In the genomic region with DNA sequence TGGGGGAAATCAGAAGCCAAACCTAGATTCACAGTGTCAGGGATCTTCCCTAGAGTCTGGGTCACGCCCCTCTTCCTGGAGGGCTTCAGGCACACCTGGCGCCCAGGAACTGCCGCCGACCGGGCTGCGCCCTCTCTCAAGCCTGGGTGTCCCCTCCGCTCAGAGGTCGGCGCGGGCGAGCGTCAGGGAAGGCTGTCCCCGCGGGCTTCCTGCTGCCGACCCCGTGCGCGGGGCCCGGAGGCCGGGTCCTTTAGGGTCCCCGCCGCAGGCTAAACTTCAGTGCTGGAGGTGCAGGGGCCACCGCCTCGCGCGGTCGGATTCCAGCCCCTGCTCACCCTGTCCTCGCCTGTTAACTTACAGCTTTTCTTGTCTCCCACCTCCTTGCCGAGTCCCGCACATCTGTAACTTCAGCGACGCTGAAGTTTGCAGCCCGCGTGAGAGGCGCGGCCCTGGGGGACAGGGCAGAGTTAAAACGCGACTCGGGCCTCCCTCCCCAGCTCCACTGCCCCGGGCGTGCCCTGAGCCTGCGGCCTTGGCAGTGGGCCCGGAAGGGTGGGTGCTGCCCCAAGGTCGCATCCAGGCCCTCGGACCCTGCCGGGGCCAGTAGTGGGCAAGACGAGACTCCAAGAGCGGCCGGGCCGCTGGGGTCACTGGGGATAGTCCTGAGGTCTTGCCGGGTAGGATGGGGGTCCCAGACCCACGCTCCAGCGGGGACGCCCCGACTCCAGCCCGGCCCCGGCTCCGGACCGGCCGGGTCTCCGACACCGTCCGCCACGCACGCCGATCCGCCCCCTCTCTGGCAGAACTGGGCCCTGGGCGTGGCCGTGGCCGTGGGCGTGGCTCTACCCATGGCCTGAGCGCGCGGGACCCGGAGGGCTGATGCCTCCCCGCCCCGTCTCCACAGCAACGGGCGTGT, we compare ENCODE assay signal across 15 cellular contexts.
DNase-seq lines count a peak whose midpoint lies in the region; ATAC-seq lines count a peak whose summit lies in the region.
"Had no signal": no experiment of that assay in that cellular context is flagged by ENCODE, and none has a peak within 500 bp of the region (broad histone marks: within the 10 kb centered on the region; RNA-seq: fewer than 3 reads in every experiment).

No MANE protein-coding gene starts in this region.

- 56% methylated on average over 79 of the region's 79 CpGs for WGBS in right cardiac atrium
- 45 to 69% methylated on average over 72 to 79 of the region's 79 CpGs for WGBS in aorta, 2 donors

- POLR2A ChIA-PET in naive thymus-derived CD4-positive, alpha-beta T cell (lab: Charles Lee): no interaction called here

- H3K27me3 Mint-ChIP-seq in naive thymus-derived CD4-positive, alpha-beta T cell: peaks cover 0 to 2% (median 0%) of the 10 kb centered on the region in 5 donors
- H3K27me3 Mint-ChIP-seq in activated T-helper 1 cell treated with anti-CD3 and anti-CD28 coated beads, Interleukin-12 subunit alpha, Interleukin-12 subunit beta, Interleukin-2, Interleukin-4 antibody, amounts not matched to agents 30 ng/mL and 10 ng/mL and 1 ng/mL, durations not matched to agents 14 hours and 24 hours and 36 hours (ENCODE audit: insufficient read depth): no peaks in the 10 kb centered on the region
- H3K27me3 Mint-ChIP-seq: CD4-positive, alpha-beta memory T cell had no signal

- CTCF ChIA-PET in naive thymus-derived CD4-positive, alpha-beta T cell (lab: Charles Lee): no interaction called here

- H3K4me1 ChIP-seq in right cardiac atrium (ENCODE audit: control insufficient read depth, insufficient read depth, low read length) (no peaks in the 10 kb centered on the region), subcutaneous abdominal adipose tissue (ENCODE audit: control insufficient read depth in 5 of 5, insufficient read depth in 5 of 5, low read length in 5 of 5) (no peaks in the 10 kb centered on the region), aorta (ENCODE audit: control insufficient read depth in 1 of 2, insufficient read depth in 2 of 2, low read length in 2 of 2) (no peaks in the 10 kb centered on the region)
- H3K4me1 ChIP-seq in naive thymus-derived CD4-positive, alpha-beta T cell (ENCODE audit: control insufficient read depth in 2 of 2, insufficient read depth in 2 of 2, low read length in 2 of 2): no peaks in the 10 kb centered on the region

- intact Hi-C loops in right cardiac atrium (cut with DNase I): no loop called here
- intact Hi-C loops in left cardiac atrium (cut with DNase I): no loop called here
- intact Hi-C loops in aorta (cut with DNase I): no loop called here
- intact Hi-C loops in naive thymus-derived CD4-positive, alpha-beta T cell (cut with micrococcal nuclease): no loop called here
- intact Hi-C loops in activated T-helper 1 cell treated with anti-CD3 and anti-CD28 coated beads, Interleukin-12 subunit alpha, Interleukin-12 subunit beta, Interleukin-2, Interleukin-4 antibody, amounts not matched to agents 30 ng/mL and 10 ng/mL and 1 ng/mL, durations not matched to agents 14 hours and 24 hours and 36 hours (cut with micrococcal nuclease): no loop called here

- peaks cover 0 to 73% (median 36%) of the 10 kb centered on the region in 11 donors for H3K9me3 Mint-ChIP-seq in naive thymus-derived CD4-positive, alpha-beta T cell
- peaks cover 53% of the 10 kb centered on the region for H3K9me3 Mint-ChIP-seq in activated T-helper 1 cell treated with anti-CD3 and anti-CD28 coated beads, Interleukin-12 subunit alpha, Interleukin-12 subunit beta, Interleukin-2, Interleukin-4 antibody, amounts not matched to agents 30 ng/mL and 10 ng/mL and 1 ng/mL, durations not matched to agents 14 hours and 24 hours and 36 hours

- H3K27me3 ChIP-seq in right cardiac atrium (ENCODE audit: control insufficient read depth, insufficient read depth) (no peaks in the 10 kb centered on the region), subcutaneous abdominal adipose tissue (ENCODE audit: control insufficient read depth in 5 of 5, insufficient read depth in 4 of 5, low read length in 5 of 5) (no peaks in the 10 kb centered on the region), aorta (ENCODE audit: control insufficient read depth in 1 of 2, insufficient read depth in 2 of 2, low read length in 1 of 2) (no peaks in the 10 kb centered on the region)
- H3K27me3 ChIP-seq in naive thymus-derived CD4-positive, alpha-beta T cell (ENCODE audit: control insufficient read depth in 2 of 2, insufficient read depth in 2 of 2, low read length in 2 of 2): no peaks in the 10 kb centered on the region

- ATAC-seq in right cardiac atrium: peak in 1 of 2 donors; percentile 49
- ATAC-seq in left cardiac atrium: no peak
- peak; percentile 72 for ATAC-seq in aorta (ENCODE audit: low FRiP score)
- no peak for ATAC-seq in naive thymus-derived CD4-positive, alpha-beta T cell
- ATAC-seq: GM12878, GM23338 had no signal

- H3K27ac ChIP-seq in right cardiac atrium (ENCODE audit: low read length) (no peak overlapping the region), subcutaneous abdominal adipose tissue (ENCODE audit: low read depth, low read length) (no peak overlapping the region), aorta (ENCODE audit: low read depth in 1 of 2, low read length in 2 of 2) (no peak overlapping the region)
- H3K27ac ChIP-seq in naive thymus-derived CD4-positive, alpha-beta T cell (ENCODE audit: low read depth, low read length): no peak overlapping the region

- peaks cover 0 to 3% (median 0%) of the 10 kb centered on the region in 7 donors for H3K4me1 Mint-ChIP-seq in naive thymus-derived CD4-positive, alpha-beta T cell
- H3K4me1 Mint-ChIP-seq in activated T-helper 1 cell treated with anti-CD3 and anti-CD28 coated beads, Interleukin-12 subunit alpha, Interleukin-12 subunit beta, Interleukin-2, Interleukin-4 antibody, amounts not matched to agents 30 ng/mL and 10 ng/mL and 1 ng/mL, durations not matched to agents 14 hours and 24 hours and 36 hours (ENCODE audit: low read depth): no peaks in the 10 kb centered on the region
- H3K4me1 Mint-ChIP-seq: CD4-positive, alpha-beta memory T cell; GM23338; H9 had no signal

- no peak overlapping the region for H3K4me3 Mint-ChIP-seq in naive thymus-derived CD4-positive, alpha-beta T cell
- no peak overlapping the region for H3K4me3 Mint-ChIP-seq in activated T-helper 1 cell treated with anti-CD3 and anti-CD28 coated beads, Interleukin-12 subunit alpha, Interleukin-12 subunit beta, Interleukin-2, Interleukin-4 antibody, amounts not matched to agents 30 ng/mL and 10 ng/mL and 1 ng/mL, durations not matched to agents 14 hours and 24 hours and 36 hours
- H3K4me3 Mint-ChIP-seq: CD4-positive, alpha-beta memory T cell; GM23338; H9 had no signal

- H3K9me3 ChIP-seq in right cardiac atrium (ENCODE audit: control insufficient read depth, low read length) (no peaks in the 10 kb centered on the region), subcutaneous abdominal adipose tissue (ENCODE audit: control insufficient read depth in 5 of 5, low read length in 5 of 5) (peaks cover 0 to 63% (median 23%) of the 10 kb centered on the region in 5 donors), aorta (ENCODE audit: control insufficient read depth, low read length) (peaks cover 1% of the 10 kb centered on the region)
- H3K9me3 ChIP-seq in naive thymus-derived CD4-positive, alpha-beta T cell (ENCODE audit: control insufficient read depth in 2 of 3, low read length in 3 of 3): peaks cover 0 to 35% (median 0%) of the 10 kb centered on the region in 3 experiments

- DNase-seq in right cardiac atrium: peak in 2 of 3 donors; percentile 19 to 67
- no peak for DNase-seq in left cardiac atrium
- DNase-seq in iPS-NIHi11 (ENCODE audit: low spot score): peak; percentile 8
- peak; percentile 55 to 76 for DNase-seq in aorta
- DNase-seq in HT-29 (ENCODE audit: low spot score): no peak
- DNase-seq in naive thymus-derived CD4-positive, alpha-beta T cell: no peak
- no peak for DNase-seq in activated T-helper 1 cell treated with anti-CD3 and anti-CD28 coated beads, Interleukin-12 subunit alpha, Interleukin-12 subunit beta, Interleukin-2, Interleukin-4 antibody, amounts not matched to agents 30 ng/mL and 10 ng/mL and 1 ng/mL, durations not matched to agents 14 hours and 24 hours and 36 hours (ENCODE audit: low spot score)
- DNase-seq: ACHN; C1 segment of cervical spinal cord; CD4-positive, alpha-beta memory T cell; DMS79; H9 had no signal

- H3K4me3 ChIP-seq in right cardiac atrium (ENCODE audit: low read length): no peak overlapping the region
- H3K4me3 ChIP-seq in subcutaneous abdominal adipose tissue (ENCODE audit: low read depth in 1 of 5, low read length in 5 of 5): peak overlapping the region in 4 of 5 donors; percentile 22 to 37 (median 30)
- peak overlapping the region in 1 of 2 donors; percentile 15 for H3K4me3 ChIP-seq in aorta (ENCODE audit: low read length in 2 of 2)
- H3K4me3 ChIP-seq in naive thymus-derived CD4-positive, alpha-beta T cell (ENCODE audit: low read length): no peak overlapping the region
- H3K4me3 ChIP-seq: GM12878, GM23338 had no signal

- no peaks in the 10 kb centered on the region for H3K36me3 ChIP-seq in subcutaneous abdominal adipose tissue (ENCODE audit: control insufficient read depth in 5 of 5, insufficient read depth in 5 of 5, low read length in 5 of 5)
- H3K36me3 ChIP-seq in aorta (ENCODE audit: control insufficient read depth in 1 of 2, insufficient read depth in 2 of 2, low read length in 1 of 2): no peaks in the 10 kb centered on the region
- no peaks in the 10 kb centered on the region for H3K36me3 ChIP-seq in naive thymus-derived CD4-positive, alpha-beta T cell (ENCODE audit: control insufficient read depth in 2 of 3, insufficient read depth in 3 of 3, low read length in 3 of 3)

- no peak overlapping the region for H3K27ac Mint-ChIP-seq in naive thymus-derived CD4-positive, alpha-beta T cell
- no peak overlapping the region for H3K27ac Mint-ChIP-seq in activated T-helper 1 cell treated with anti-CD3 and anti-CD28 coated beads, Interleukin-12 subunit alpha, Interleukin-12 subunit beta, Interleukin-2, Interleukin-4 antibody, amounts not matched to agents 30 ng/mL and 10 ng/mL and 1 ng/mL, durations not matched to agents 14 hours and 24 hours and 36 hours
- H3K27ac Mint-ChIP-seq: CD4-positive, alpha-beta memory T cell; GM23338; H9 had no signal

- peaks cover 0 to 22% (median 4%) of the 10 kb centered on the region in 5 donors for H3K36me3 Mint-ChIP-seq in naive thymus-derived CD4-positive, alpha-beta T cell
- H3K36me3 Mint-ChIP-seq in activated T-helper 1 cell treated with anti-CD3 and anti-CD28 coated beads, Interleukin-12 subunit alpha, Interleukin-12 subunit beta, Interleukin-2, Interleukin-4 antibody, amounts not matched to agents 30 ng/mL and 10 ng/mL and 1 ng/mL, durations not matched to agents 14 hours and 24 hours and 36 hours (ENCODE audit: low read depth): peaks cover 1% of the 10 kb centered on the region

- H3K9ac ChIP-seq in subcutaneous abdominal adipose tissue (ENCODE audit: low read length in 5 of 5): no peak overlapping the region

Comparison
In these comparisons a context has a peak if more than half of its experiments do, and no peak if none do; other contexts are left out.
1. DNase-seq: peak in right cardiac atrium (2 of 3), iPS-NIHi11 (single experiment) and aorta (2 of 2); none in left cardiac atrium (single experiment), HT-29 (single experiment), naive thymus-derived CD4-positive, alpha-beta T cell (0 of 9) and activated T-helper 1 cell treated with anti-CD3 and anti-CD28 coated beads, Interleukin-12 subunit alpha, Interleukin-12 subunit beta, Interleukin-2, Interleukin-4 antibody, amounts not matched to agents 30 ng/mL and 10 ng/mL and 1 ng/mL, durations not matched to agents 14 hours and 24 hours and 36 hours (single experiment).
2. H3K4me3 ChIP-seq: peak in subcutaneous abdominal adipose tissue (4 of 5); none in right cardiac atrium (single experiment) and naive thymus-derived CD4-positive, alpha-beta T cell (single experiment).